Comparison of ENCODE assay signal across 10 cellular contexts in genomic region chr6:18596529-18596835, GRCh38.
DNase-seq lines count a peak whose midpoint lies in the region; ATAC-seq and TF ChIP-seq lines count a peak whose summit lies in the region.
"Had no signal": no experiment of that assay in that cellular context is flagged by ENCODE, and none has a peak within 500 bp of the region (broad histone marks: within the 10 kb centered on the region; RNA-seq: fewer than 3 reads in every experiment).

No MANE protein-coding gene starts in this region.

- intact Hi-C loops in natural killer cell (cut with micrococcal nuclease): loop anchor here (1.0 to 2.0 kb wide), 2 partner anchors 1460 to 1530 kb away; no protein-coding TSS in a partner anchor

- peaks cover 3 to 15% of the 10 kb centered on the region in 2 donors for H3K27me3 Mint-ChIP-seq in natural killer cell (ENCODE audit: low read depth in 2 of 2)
- H3K27me3 Mint-ChIP-seq in natural killer cell treated with Interleukin-12 subunit alpha and Interleukin-12 subunit beta and Interleukin-15 and Interleukin-18, amount 100 ng/mL, for 72 hours: peaks cover 2 to 22% of the 10 kb centered on the region in 2 donors
- H3K27me3 Mint-ChIP-seq in endothelial cell (ENCODE audit: unreplicated experiment): no peaks in the 10 kb centered on the region

- H3K27ac Mint-ChIP-seq in natural killer cell (no peak overlapping the region), endothelial cell (ENCODE audit: unreplicated experiment) (no peak overlapping the region)
- H3K27ac Mint-ChIP-seq in natural killer cell treated with Interleukin-12 subunit alpha and Interleukin-12 subunit beta and Interleukin-15 and Interleukin-18, amount 100 ng/mL, for 72 hours: no peak overlapping the region
- H3K27ac Mint-ChIP-seq: T-helper 1 cell treated with Interleukin-12 subunit alpha and Interleukin-12 subunit beta and Interleukin-4 antibody, amounts not matched to agents 30 μg/mL and 1 μg/mL, for 36 hours; type B pancreatic cell had no signal

- ATAC-seq in natural killer cell: no peak
- no peak for ATAC-seq in natural killer cell treated with Interleukin-12 subunit alpha and Interleukin-12 subunit beta and Interleukin-15 and Interleukin-18, amount 100 ng/mL, for 72 hours
- ATAC-seq in HG03521 (IDR thresholded peaks at IDR 0.05; ENCODE audit: unreplicated experiment): peak; percentile 19
- ATAC-seq in GM21515 (IDR thresholded peaks at IDR 0.05; ENCODE audit: unreplicated experiment): no peak

- H3K4me3 Mint-ChIP-seq in natural killer cell (no peak overlapping the region), endothelial cell (ENCODE audit: unreplicated experiment) (no peak overlapping the region)
- no peak overlapping the region for H3K4me3 Mint-ChIP-seq in natural killer cell treated with Interleukin-12 subunit alpha and Interleukin-12 subunit beta and Interleukin-15 and Interleukin-18, amount 100 ng/mL, for 72 hours
- H3K4me3 Mint-ChIP-seq: T-helper 1 cell treated with Interleukin-12 subunit alpha and Interleukin-12 subunit beta and Interleukin-4 antibody, amounts not matched to agents 30 μg/mL and 1 μg/mL, for 36 hours; type B pancreatic cell had no signal

- H3K36me3 Mint-ChIP-seq in natural killer cell (no peaks in the 10 kb centered on the region), endothelial cell (ENCODE audit: low read depth, unreplicated experiment) (no peaks in the 10 kb centered on the region)
- H3K36me3 Mint-ChIP-seq in natural killer cell treated with Interleukin-12 subunit alpha and Interleukin-12 subunit beta and Interleukin-15 and Interleukin-18, amount 100 ng/mL, for 72 hours: no peaks in the 10 kb centered on the region
- H3K36me3 Mint-ChIP-seq: type B pancreatic cell had no signal

- peak; percentile 32 for TF ChIP-seq CTCF in natural killer cell (IDR thresholded peaks at IDR 0.05)
- TF ChIP-seq CTCF in endothelial cell (IDR thresholded peaks at IDR 0.05; ENCODE audit: unreplicated experiment): peak; percentile 54

- H3K9me3 Mint-ChIP-seq in natural killer cell (no peaks in the 10 kb centered on the region), endothelial cell (ENCODE audit: unreplicated experiment) (no peaks in the 10 kb centered on the region)
- no peaks in the 10 kb centered on the region for H3K9me3 Mint-ChIP-seq in natural killer cell treated with Interleukin-12 subunit alpha and Interleukin-12 subunit beta and Interleukin-15 and Interleukin-18, amount 100 ng/mL, for 72 hours
- H3K9me3 Mint-ChIP-seq: T-helper 1 cell treated with Interleukin-12 subunit alpha and Interleukin-12 subunit beta and Interleukin-4 antibody, amounts not matched to agents 30 μg/mL and 1 μg/mL, for 36 hours; type B pancreatic cell had no signal

- DNase-seq in natural killer cell (no peak), endothelial cell (ENCODE audit: low spot score) (no peak), cerebellar cortex (ENCODE audit: low spot score) (no peak), inferior parietal cortex (ENCODE audit: extremely low spot score) (no peak), NCI-H510A treated with DMSO at 0.1 percent for 48 hours (lab: John Stamatoyannopoulos, UW) (no peak)
- no peak for DNase-seq in natural killer cell treated with Interleukin-12 subunit alpha and Interleukin-12 subunit beta and Interleukin-15 and Interleukin-18, amount 100 ng/mL, for 72 hours (ENCODE audit: low spot score)

- H3K4me1 Mint-ChIP-seq in natural killer cell (peaks cover 5 to 7% of the 10 kb centered on the region in 2 donors), endothelial cell (ENCODE audit: unreplicated experiment) (peaks cover 7% of the 10 kb centered on the region)
- H3K4me1 Mint-ChIP-seq in natural killer cell treated with Interleukin-12 subunit alpha and Interleukin-12 subunit beta and Interleukin-15 and Interleukin-18, amount 100 ng/mL, for 72 hours (ENCODE audit: low read depth in 2 of 2): peaks cover 0 to 2% of the 10 kb centered on the region in 2 donors
